Comparison of ENCODE assay signal across 26 cellular contexts in genomic region chr15:36282821-36283220, GRCh38.
"Had no signal": no experiment of that assay in that cellular context is flagged by ENCODE, and none has a peak within 500 bp of the region (broad histone marks: within the 10 kb centered on the region; RNA-seq: fewer than 3 reads in every experiment).

No MANE protein-coding gene starts in this region.

- DNase-seq: activated effector memory CD4-positive, alpha-beta T cell treated with anti-CD3 and anti-CD28 coated beads, Interleukin-2, amount 50 U/mL, for 16 hours; activated effector memory CD4-positive, alpha-beta T cell treated with Interleukin-2 at 50 U/mL for 16 hours; activated gamma-delta T cell; activated gamma-delta T cell treated with Interleukin-2 at 50 U/mL for 16 hours; activated naive CD4-positive, alpha-beta T cell; activated naive CD4-positive, alpha-beta T cell treated with anti-CD3 and anti-CD28 coated beads for 36 hours; activated naive CD4-positive, alpha-beta T cell treated with anti-CD3 and anti-CD28 coated beads, Interleukin-2, amount 10 ng/mL, durations not matched to agents 7 days and 5 days; activated naive CD4-positive, alpha-beta T cell treated with anti-CD3 and anti-CD28 coated beads, Interleukin-2, amount 50 U/mL, for 16 hours; activated naive CD4-positive, alpha-beta T cell treated with Interleukin-2 at 50 U/mL for 16 hours; activated naive CD8-positive, alpha-beta T cell treated with anti-CD3 and anti-CD28 coated beads for 36 hours; activated naive CD8-positive, alpha-beta T cell treated with anti-CD3 and anti-CD28 coated beads, Interleukin-2, amount 10 ng/mL, durations not matched to agents 7 days and 5 days; activated naive CD8-positive, alpha-beta T cell treated with anti-CD3 and anti-CD28 coated beads, Interleukin-2, amount 50 U/mL, for 24 hours; activated T-cell treated with anti-CD3 and anti-CD28 coated beads, Interleukin-2, amount 50 U/mL, for 24 hours; activated T-cell treated with anti-CD3 and anti-CD28 coated beads, Interleukin-2, amount 50 U/mL, for 4 hours; activated T-cell treated with anti-CD3 and anti-CD28 coated beads, Interleukin-2, amount 50 U/mL, for 48 hours; activated T-cell treated with anti-CD3 and anti-CD28 coated beads, Interleukin-2, amount 50 U/mL, for 72 hours; adrenal gland; amniotic stem cell; amygdala; anterior cingulate cortex; aorta; body of pancreas; brain microvascular endothelial cell; caudate nucleus; central memory CD4-positive, alpha-beta T cell; cerebellar nuclear complex had no signal
